Comparison of ENCODE assay signal across 8 cellular contexts in the genomic region with DNA sequence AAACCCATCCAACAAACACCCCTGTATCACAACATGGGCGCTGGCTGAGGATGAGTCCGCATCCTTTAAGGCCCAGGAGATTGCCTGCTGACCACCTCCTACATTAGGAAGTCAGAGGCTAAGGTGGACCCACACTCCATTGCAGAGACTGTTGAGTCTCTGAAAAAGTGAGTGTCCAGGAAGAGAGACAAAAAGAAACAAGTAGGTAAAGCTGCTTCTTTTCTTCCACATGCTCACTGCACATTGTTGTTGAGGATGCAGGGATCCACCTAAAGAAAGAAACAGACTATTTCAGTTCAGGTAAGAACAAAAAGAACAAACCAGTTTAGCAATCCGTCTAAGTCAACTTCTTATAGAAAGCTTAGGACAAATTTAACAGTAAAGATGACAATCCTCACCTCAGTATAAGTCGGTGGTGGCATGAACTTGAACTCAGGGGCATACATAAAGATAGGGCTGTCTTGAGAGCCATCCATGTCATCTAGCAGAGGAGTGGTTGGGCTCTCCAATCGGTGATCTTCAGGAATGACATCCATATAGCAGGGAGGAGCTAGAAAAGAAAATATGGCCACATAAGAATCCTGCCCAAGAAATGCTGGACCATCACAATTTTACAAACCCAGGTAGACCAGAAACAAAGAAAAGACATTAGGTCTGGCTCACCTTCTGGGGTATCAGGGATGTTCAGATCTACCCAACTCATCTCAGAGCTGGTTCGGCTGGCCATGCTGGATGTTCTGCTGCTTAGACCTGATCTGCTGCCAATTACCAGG. TPM values are rescaled to one million over a fixed set of nuclear protein-coding genes. Genes with fewer than 3 reads are reported as not detected.
DNase-seq lines count a peak whose midpoint lies in the region; ATAC-seq, FAIRE-seq and TF ChIP-seq lines count a peak whose summit lies in the region.

No MANE protein-coding gene starts in this region.

- no peak overlapping the region for H2BK120ac ChIP-seq in H9 (ENCODE audit: low read depth, low read length, poor library complexity, severe bottlenecking)

- H2BK5ac ChIP-seq in H9 (ENCODE audit: insufficient read length, low read length), result no peak overlapping the region

- H3K36me3 ChIP-seq in spleen, result peaks cover 21 to 43% (median 35%) of the 10 kb centered on the region in 6 donors

- FAIRE-seq in frontal cortex (lab: Jason Lieb, UNC), result no peak

- H3K27ac ChIP-seq in H9 (ENCODE audit: insufficient read length, low read depth, low read length), result no peak overlapping the region
- H3K27ac ChIP-seq in right cardiac atrium (ENCODE audit: low read length), result peak overlapping the region; percentile 76
- H3K27ac ChIP-seq in spleen, result peak overlapping the region; percentile 93 to 100 (median 99)

- peak overlapping the region; percentile 92 for H3K4me2 ChIP-seq in H9 (ENCODE audit: insufficient read depth, insufficient read length, low read length)

- H4K5ac ChIP-seq in H9 (ENCODE audit: insufficient read length, low read depth, low read length), result no peak overlapping the region

- POLR2A ChIA-PET in activated CD8-positive, alpha-beta T cell treated with anti-CD3 and anti-CD28 coated beads for 36 hours (lab: Charles Lee), result interaction anchor here (1.0 to 13.3 kb wide), 10 partner anchors 9 to 67 kb away, joined by 3 to 446 read pairs (median 16); a partner anchor contains a TSS

- ATAC-seq in activated CD8-positive, alpha-beta T cell treated with anti-CD3 and anti-CD28 coated beads for 36 hours, result no peak
- ATAC-seq in right cardiac atrium, result no peak

- TF ChIP-seq CTCF in H9 (conservative IDR thresholded peaks at IDR 0.05), result no peak
- no peak for TF ChIP-seq CTCF in activated CD8-positive, alpha-beta T cell treated with anti-CD3 and anti-CD28 coated beads for 36 hours (IDR thresholded peaks at IDR 0.05)
- TF ChIP-seq CTCF in spleen (IDR thresholded peaks at IDR 0.05 in 8 of 11, conservative IDR thresholded peaks at IDR 0.05 in 3 of 11), result peak in 1 of 11 experiments; percentile 11

- peaks cover 0 to 3% of the 10 kb centered on the region in 2 experiments; a peak in 2 of 5 replicates for H3K9me3 Mint-ChIP-seq in H9
- no peaks in the 10 kb centered on the region for H3K9me3 Mint-ChIP-seq in activated CD8-positive, alpha-beta T cell treated with anti-CD3 and anti-CD28 coated beads for 36 hours

- H3K23me2 ChIP-seq in H9 (ENCODE audit: insufficient read length, low read depth, low read length, poor library complexity, severe bottlenecking), result peaks cover 19% of the 10 kb centered on the region

- peak overlapping the region; percentile 100 for H3K4me3 ChIP-seq in right cardiac atrium (ENCODE audit: low read length)
- peak overlapping the region; percentile 86 to 100 (median 95) for H3K4me3 ChIP-seq in spleen

- TF ChIP-seq POLR2A in spleen (IDR thresholded peaks at IDR 0.05), result peak in 2 of 3 donors; percentile 1 to 25

- peak overlapping the region in 2 of 3 experiments; percentile 12 to 96; a peak in 3 of 7 replicates for H3K27ac Mint-ChIP-seq in H9
- peak overlapping the region; percentile 100 for H3K27ac Mint-ChIP-seq in activated CD8-positive, alpha-beta T cell treated with anti-CD3 and anti-CD28 coated beads for 36 hours

- H4K91ac ChIP-seq in H9 (ENCODE audit: insufficient read length, low read depth, low read length), result no peak overlapping the region

- H3K27me3 Mint-ChIP-seq in H9 (ENCODE audit: low read depth), result no peaks in the 10 kb centered on the region
- no peaks in the 10 kb centered on the region for H3K27me3 Mint-ChIP-seq in activated CD8-positive, alpha-beta T cell treated with anti-CD3 and anti-CD28 coated beads for 36 hours

- DNase-seq in H9 (no peak), right cardiac atrium (no peak), spleen (no peak), NCI-H187 treated with DMSO at 0.1 percent for 48 hours (lab: John Stamatoyannopoulos, UW) (no peak), KG1 (lab: John Stamatoyannopoulos, UW) (no peak), frontal cortex (ENCODE audit: low spot score in 2 of 2) (no peak), NCI-H2107 (lab: John Stamatoyannopoulos, UW) (no peak)
- DNase-seq in activated CD8-positive, alpha-beta T cell treated with anti-CD3 and anti-CD28 coated beads for 36 hours, result no peak

- H3K79me2 ChIP-seq in H9 (ENCODE audit: insufficient read depth, low read length), result peaks cover 3% of the 10 kb centered on the region; the same call in 1 of the 2 replicates

- no peak overlapping the region for H3T11ph ChIP-seq in H9 (ENCODE audit: low read length)

- no peak overlapping the region for H2BK12ac ChIP-seq in H9 (ENCODE audit: insufficient read length, low read depth, low read length)

- H2BK20ac ChIP-seq in H9 (ENCODE audit: low read depth, low read length, poor library complexity, severe bottlenecking), result no peak overlapping the region

- CTCF ChIA-PET in activated CD8-positive, alpha-beta T cell treated with anti-CD3 and anti-CD28 coated beads for 36 hours (lab: Charles Lee), result interaction anchor here (1.0 to 13.6 kb wide), 4 partner anchors 8 to 15 kb away, joined by 3 to 147 read pairs (median 11); no protein-coding TSS in a partner anchor

- no peak overlapping the region for H3K23ac ChIP-seq in H9 (ENCODE audit: insufficient read length, low read depth, low read length)

- H3K9ac ChIP-seq in H9 (ENCODE audit: extremely low read depth, insufficient read length, low read length), result no peak overlapping the region

- no peak overlapping the region for H2BK15ac ChIP-seq in H9 (ENCODE audit: low read depth, low read length)

- H3K27me3 ChIP-seq in H9 (ENCODE audit: insufficient read depth, low read length) (no peaks in the 10 kb centered on the region), right cardiac atrium (ENCODE audit: control insufficient read depth, insufficient read depth) (no peaks in the 10 kb centered on the region), spleen (replicated peaks in 1 of 7) (no peaks in the 10 kb centered on the region)

- peaks cover 40 to 50% of the 10 kb centered on the region in 2 experiments for H3K4me1 Mint-ChIP-seq in H9
- peaks cover 58% of the 10 kb centered on the region for H3K4me1 Mint-ChIP-seq in activated CD8-positive, alpha-beta T cell treated with anti-CD3 and anti-CD28 coated beads for 36 hours (ENCODE audit: low read depth)

- H3K79me1 ChIP-seq in H9 (ENCODE audit: insufficient read depth, low read depth, low read length, poor library complexity, severe bottlenecking), result peaks cover 7% of the 10 kb centered on the region

- H2AK5ac ChIP-seq in H9 (ENCODE audit: insufficient read length, low read length), result no peak overlapping the region

- H2AFZ ChIP-seq in H9 (ENCODE audit: low read length), result no peak overlapping the region

- no CpG with 5 or more reads among the region's 6 CpGs for WGBS in H9 (ENCODE audit: extremely low coverage, insufficient read length, low lambda C conversion rate)
- 24% methylated on average over 6 of the region's 6 CpGs for WGBS in right cardiac atrium
- 23 to 32% (median 26%) methylated on average over 6 of the region's 6 CpGs for WGBS in spleen, 5 donors

- H4K8ac ChIP-seq in H9 (replicated peaks; ENCODE audit: insufficient read length, low read depth, low read length), result no peak overlapping the region

- peaks cover 32 to 43% (median 32%) of the 10 kb centered on the region in 3 experiments for H3K36me3 Mint-ChIP-seq in H9 (ENCODE audit: insufficient read depth in 1 of 3, low read depth in 3 of 3)
- H3K36me3 Mint-ChIP-seq in activated CD8-positive, alpha-beta T cell treated with anti-CD3 and anti-CD28 coated beads for 36 hours (ENCODE audit: low read depth), result peaks cover 48% of the 10 kb centered on the region

- H4K20me1 ChIP-seq in H9 (ENCODE audit: control insufficient read depth, insufficient read depth, insufficient read length), result no peaks in the 10 kb centered on the region

- no peak overlapping the region for H3K18ac ChIP-seq in H9 (ENCODE audit: insufficient read length, low read depth, low read length)

- no peak overlapping the region for H3K14ac ChIP-seq in H9 (ENCODE audit: insufficient read depth, low read length)

- H3K9me3 ChIP-seq in H9 (ENCODE audit: control insufficient read depth, low read depth, low read length) (no peaks in the 10 kb centered on the region), right cardiac atrium (ENCODE audit: control insufficient read depth, low read length) (no peaks in the 10 kb centered on the region), spleen (no peaks in the 10 kb centered on the region)

- peak overlapping the region; percentile 87 to 99 for H3K4me3 Mint-ChIP-seq in H9
- H3K4me3 Mint-ChIP-seq in activated CD8-positive, alpha-beta T cell treated with anti-CD3 and anti-CD28 coated beads for 36 hours, result peak overlapping the region; percentile 98

- intact Hi-C loops in activated CD8-positive, alpha-beta T cell treated with anti-CD3 and anti-CD28 coated beads for 36 hours (cut with micrococcal nuclease), result loop anchor here (2.0 kb wide), 1 partner anchor 15 kb away; no protein-coding TSS in a partner anchor
- intact Hi-C loops in right cardiac atrium (cut with DNase I) (no loop called here), spleen (cut with DNase I; ENCODE audit: low total_unique reads) (no loop called here)

- no peak overlapping the region for H3K4ac ChIP-seq in H9 (ENCODE audit: low read depth, low read length)

- H3K4me1 ChIP-seq in H9 (ENCODE audit: insufficient read depth, low read length) (peaks cover 2% of the 10 kb centered on the region; the same call in 1 of the 2 replicates), right cardiac atrium (ENCODE audit: control insufficient read depth, insufficient read depth, low read length) (peaks cover 9% of the 10 kb centered on the region), spleen (peaks cover 19 to 73% (median 55%) of the 10 kb centered on the region in 6 donors)

- H3K56ac ChIP-seq in H9 (ENCODE audit: insufficient read length, low read depth, low read length), result no peak overlapping the region

RNA-seq across cellular contexts. Expression of a gene that starts 2.6 kb away (rescaled TPM):
- 20.8 and 23.2 TPM in 2 replicates for total RNA-seq in H9 (2021)
- 100 to 1,000 TPM; 130 to 134 TPM for total RNA-seq in activated CD8-positive, alpha-beta T cell treated with anti-CD3 and anti-CD28 coated beads for 36 hours
- 100 to 1,000 TPM; 548 to 806 (median 632) TPM for total RNA-seq in right cardiac atrium
- polyA plus RNA-seq in right cardiac atrium, result 943 TPM
- 1,000 to 10,000 TPM in 5 of 7 donors, 100 to 1,000 TPM in 2; 622 to 2,368 (median 1,747) TPM for total RNA-seq in spleen
- polyA plus RNA-seq in spleen, result 100 to 1,000 TPM; 446 to 779 (median 670) TPM
- 125 TPM for total RNA-seq in frontal cortex

RNA-seq across cellular contexts. Expression of a gene that starts 27.7 kb away (rescaled TPM):
- total RNA-seq in H9 (2021), result not detected in 2 replicates
- not detected for total RNA-seq in activated CD8-positive, alpha-beta T cell treated with anti-CD3 and anti-CD28 coated beads for 36 hours
- total RNA-seq in right cardiac atrium, result 100 to 1,000 TPM in 2 of 4 donors, 10 to 100 TPM in 2; 65.1 to 164 (median 97.1) TPM
- 116 TPM for polyA plus RNA-seq in right cardiac atrium
- not detected for total RNA-seq in spleen
- polyA plus RNA-seq in spleen, result not detected
- total RNA-seq in frontal cortex, result not detected

RNA-seq across cellular contexts. Expression of a gene that starts 29.3 kb away (rescaled TPM):
- total RNA-seq in H9 (2021) (6.0 and 7.9 TPM in 2 replicates), right cardiac atrium (10 to 100 TPM; 51.4 to 54.4 (median 52.5) TPM), spleen (10 to 100 TPM; 22.1 to 34.0 (median 31.1) TPM), frontal cortex (14.7 TPM)
- total RNA-seq in activated CD8-positive, alpha-beta T cell treated with anti-CD3 and anti-CD28 coated beads for 36 hours, result 10 to 100 TPM; 22.3 to 23.3 TPM
- polyA plus RNA-seq in right cardiac atrium (94.7 TPM), spleen (10 to 100 TPM; 55.6 to 69.2 (median 63.0) TPM)

RNA-seq across cellular contexts. Expression of a gene that starts 29.4 kb away (rescaled TPM):
- 0.20 and 0.39 TPM in 2 replicates for total RNA-seq in H9 (2021)
- total RNA-seq in activated CD8-positive, alpha-beta T cell treated with anti-CD3 and anti-CD28 coated beads for 36 hours, result 1 to 10 TPM; 6.6 to 7.7 TPM
- total RNA-seq in right cardiac atrium, result 1 to 10 TPM; 1.7 to 3.9 (median 3.7) TPM
- 1.8 TPM for polyA plus RNA-seq in right cardiac atrium
- total RNA-seq in spleen, result 1 to 10 TPM in 5 of 7 donors, under 1 TPM in 2; 0.79 to 3.1 (median 1.2) TPM
- under 1 TPM; 0.57 to 0.99 (median 0.62) TPM for polyA plus RNA-seq in spleen
- total RNA-seq in frontal cortex, result 1.6 TPM

RNA-seq across cellular contexts. Expression of a gene that starts 36.0 kb away (rescaled TPM):
- total RNA-seq in H9 (2021) (5.9 TPM in 2 replicates), right cardiac atrium (10 to 100 TPM; 25.4 to 39.2 (median 28.4) TPM), spleen (10 to 100 TPM; 35.1 to 52.9 (median 39.5) TPM), frontal cortex (17.1 TPM)
- 10 to 100 TPM; 41.5 to 43.6 TPM for total RNA-seq in activated CD8-positive, alpha-beta T cell treated with anti-CD3 and anti-CD28 coated beads for 36 hours
- polyA plus RNA-seq in right cardiac atrium (11.9 TPM), spleen (10 to 100 TPM; 11.0 to 17.8 (median 14.4) TPM)

Comparison
In these comparisons a context has a peak if more than half of its experiments do, and no peak if none do; other contexts are left out.
1. RNA of a gene that starts 27.7 kb away (total RNA-seq): 65.1 to 164 TPM in right cardiac atrium; not detected in H9, not detected in activated CD8-positive, alpha-beta T cell treated with anti-CD3 and anti-CD28 coated beads for 36 hours, not detected in spleen and not detected in frontal cortex (single experiment); every median in the first group is over 10 times any median in the second.